ENCODE assay signal across 30 cellular contexts in the genomic region with DNA sequence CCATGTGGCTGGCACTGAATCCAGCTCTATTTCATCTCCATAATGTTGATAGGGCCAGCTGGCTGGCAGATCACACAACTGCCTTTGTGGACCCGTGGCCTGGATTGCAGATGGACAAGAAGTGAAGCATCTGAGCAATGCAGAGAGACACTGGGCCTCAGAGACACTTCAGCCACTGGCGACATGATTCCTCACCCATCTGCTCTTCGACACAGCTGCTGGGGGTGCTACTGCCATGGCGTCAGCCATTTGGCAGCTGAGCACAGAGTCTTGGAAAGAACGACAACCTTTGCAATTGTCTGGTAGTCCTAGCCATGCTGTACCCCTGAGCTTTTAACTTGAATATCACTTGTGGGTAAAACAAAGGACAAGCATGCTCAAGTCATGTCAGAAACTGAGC.
"Had no signal": no experiment of that assay in that cellular context is flagged by ENCODE, and none has a peak within 500 bp of the region (broad histone marks: within the 10 kb centered on the region; RNA-seq: fewer than 3 reads in every experiment).

No MANE protein-coding gene starts in this region.

- H3K4me1 ChIP-seq: adrenal gland, body of pancreas, breast epithelium, SJCRH30 had no signal

- H3K27me3 Mint-ChIP-seq: activated CD4-positive, alpha-beta T cell treated with anti-CD3 and anti-CD28 coated beads, Interleukin-2, amount 10 ng/mL, durations not matched to agents 24 days and 14 days; activated CD8-positive, alpha-beta T cell treated with anti-CD3 and anti-CD28 coated beads for 36 hours had no signal

- DNase-seq: activated CD4-positive, alpha-beta T cell treated with anti-CD3 and anti-CD28 coated beads, Interleukin-2, amount 10 ng/mL, durations not matched to agents 24 days and 14 days; activated CD4-positive, alpha-beta T cell treated with anti-CD3 and anti-CD28 coated beads, Interleukin-2, amount 50 U/mL, for 4 hours; activated CD4-positive, CD25-positive, alpha-beta regulatory T cell; activated CD8-positive, alpha-beta T cell treated with anti-CD3 and anti-CD28 coated beads for 36 hours; activated gamma-delta T cell; activated naive CD4-positive, alpha-beta T cell treated with Interleukin-2 at 50 U/mL for 16 hours; activated T-cell treated with anti-CD3 and anti-CD28 coated beads, Interleukin-2, amount 50 U/mL, for 1 hour; activated T-cell treated with anti-CD3 and anti-CD28 coated beads, Interleukin-2, amount 50 U/mL, for 72 hours; adrenal gland; body of pancreas; MM.1S; MV-4-11; NCI-H1092; NCI-H1436 treated with DMSO at 0.1 percent for 48 hours; NCI-H1694 treated with DMSO at 0.1 percent for 48 hours; NCI-H2029 treated with DMSO at 0.1 percent for 48 hours; NCI-H2107; NCI-H2171; NCI-H510A; NCI-H69; NCI-H82; SJCRH30; T1000; WERI-Rb-1 had no signal

- H3K4me3 ChIP-seq: adrenal gland, body of pancreas, breast epithelium, SJCRH30, SK-N-MC had no signal

- ATAC-seq: activated CD8-positive, alpha-beta T cell treated with anti-CD3 and anti-CD28 coated beads for 36 hours; activated naive CD4-positive, alpha-beta T cell treated with anti-CD3 and anti-CD28 coated beads, Interleukin-2, amount 50 U/mL, for 72 hours; activated T-cell treated with anti-CD3 and anti-CD28 coated beads, Interleukin-2, amount 50 U/mL, for 72 hours; activated T-helper 17 cell treated with anti-CD3 and anti-CD28 coated beads, Interleukin-2, amount 50 U/mL, for 72 hours; body of pancreas; Panc1 had no signal

- H3K4me3 Mint-ChIP-seq: activated CD4-positive, alpha-beta T cell treated with anti-CD3 and anti-CD28 coated beads, Interleukin-2, amount 10 ng/mL, durations not matched to agents 24 days and 14 days; activated CD8-positive, alpha-beta T cell treated with anti-CD3 and anti-CD28 coated beads for 36 hours; activated T-cell treated with anti-CD3 and anti-CD28 coated beads, Interleukin-2, amount 50 U/mL, for 72 hours; activated T-helper 17 cell treated with anti-CD3 and anti-CD28 coated beads, Interleukin-2, amount 50 U/mL, for 72 hours had no signal

- H3K9me3 ChIP-seq: adrenal gland, body of pancreas, breast epithelium, SJCRH30 had no signal

- H3K27me3 ChIP-seq: adrenal gland, body of pancreas, breast epithelium, SJCRH30 had no signal

- H3K27ac ChIP-seq: adrenal gland, body of pancreas, breast epithelium, KMS-11, SJCRH30, SK-N-MC, WERI-Rb-1 had no signal

- H3K4me1 Mint-ChIP-seq: activated CD4-positive, alpha-beta T cell treated with anti-CD3 and anti-CD28 coated beads, Interleukin-2, amount 10 ng/mL, durations not matched to agents 24 days and 14 days; activated T-helper 17 cell treated with anti-CD3 and anti-CD28 coated beads, Interleukin-2, amount 50 U/mL, for 72 hours had no signal

- H3K27ac Mint-ChIP-seq: activated CD4-positive, alpha-beta T cell treated with anti-CD3 and anti-CD28 coated beads, Interleukin-2, amount 10 ng/mL, durations not matched to agents 24 days and 14 days; activated CD8-positive, alpha-beta T cell treated with anti-CD3 and anti-CD28 coated beads for 36 hours; activated naive CD4-positive, alpha-beta T cell treated with anti-CD3 and anti-CD28 coated beads, Interleukin-2, amount 50 U/mL, for 72 hours; activated T-cell treated with anti-CD3 and anti-CD28 coated beads, Interleukin-2, amount 50 U/mL, for 72 hours; activated T-helper 17 cell treated with anti-CD3 and anti-CD28 coated beads, Interleukin-2, amount 50 U/mL, for 72 hours had no signal

- H3K36me3 ChIP-seq: adrenal gland, breast epithelium, SJCRH30, WERI-Rb-1 had no signal
